In the genomic region with DNA sequence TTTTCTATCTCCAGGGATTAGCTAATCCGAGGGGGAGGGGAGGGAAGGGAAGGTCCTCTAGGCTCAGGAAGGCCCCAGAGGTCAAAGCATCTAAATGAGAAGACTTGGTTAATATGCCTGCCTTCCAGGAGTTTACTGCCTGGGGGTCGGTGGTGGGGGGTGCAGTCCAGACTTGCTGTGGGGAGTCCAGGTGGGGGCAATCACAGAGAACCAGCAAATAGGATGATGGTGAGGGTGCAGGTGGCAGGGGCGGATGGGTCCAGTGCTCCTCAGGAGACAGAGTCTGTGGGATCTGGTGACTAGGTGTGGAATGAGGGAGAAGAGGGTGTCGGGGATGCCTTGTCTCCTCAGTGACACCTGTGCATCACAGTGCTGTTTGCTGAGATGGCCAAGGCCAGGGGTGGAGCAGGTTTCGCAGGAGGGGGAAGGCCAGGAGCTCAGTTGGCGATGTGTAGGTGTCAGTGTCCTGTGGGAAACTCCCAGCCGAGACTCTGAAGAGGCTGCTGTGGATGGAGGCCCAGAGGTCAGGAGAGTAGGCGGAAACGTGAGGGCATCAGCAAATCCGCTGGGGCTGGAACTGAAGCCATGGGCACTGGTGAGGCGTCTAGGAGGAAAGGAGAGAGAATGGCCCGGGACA, we compare ENCODE assay signal across 1 cellular context.
TF ChIP-seq lines count a peak whose summit lies in the region.

No MANE protein-coding gene starts in this region.

TF ChIP-seq in H1, 55 proteins besides CTCF, POLR2A, EP300 and RAD21:
- TF ChIP-seq JUND (IDR thresholded peaks at IDR 0.05; ENCODE audit: low read length), result no peak
- TF ChIP-seq RNF2 (IDR thresholded peaks at IDR 0.05; ENCODE audit: borderline replicate concordance, low read depth, low read length, missing control alignments, poor library complexity, severe bottlenecking), result no peak
- no peak for TF ChIP-seq POU5F1 (IDR thresholded peaks at IDR 0.05; ENCODE audit: low read depth, low read length)
- TF ChIP-seq CHD1 (IDR thresholded peaks at IDR 0.05; ENCODE audit: low read depth, low read length), result no peak
- no peak for TF ChIP-seq BACH1 (IDR thresholded peaks at IDR 0.05; ENCODE audit: low read length)
- TF ChIP-seq BRCA1 (IDR thresholded peaks at IDR 0.05; ENCODE audit: low read depth, low read length), result no peak
- no peak for TF ChIP-seq CHD2 (IDR thresholded peaks at IDR 0.05; ENCODE audit: low read length)
- TF ChIP-seq KDM5A (IDR thresholded peaks at IDR 0.05; ENCODE audit: low read length), result no peak
- TF ChIP-seq SP4 (IDR thresholded peaks at IDR 0.05; ENCODE audit: low read length), result no peak
- TF ChIP-seq, protein P1, sequence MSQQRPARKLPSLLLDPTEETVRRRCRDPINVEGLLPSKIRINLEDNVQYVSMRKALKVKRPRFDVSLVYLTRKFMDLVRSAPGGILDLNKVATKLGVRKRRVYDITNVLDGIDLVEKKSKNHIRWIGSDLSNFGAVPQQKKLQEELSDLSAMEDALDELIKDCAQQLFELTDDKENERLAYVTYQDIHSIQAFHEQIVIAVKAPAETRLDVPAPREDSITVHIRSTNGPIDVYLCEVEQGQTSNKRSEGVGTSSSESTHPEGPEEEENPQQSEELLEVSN (IDR thresholded peaks at IDR 0.05), result no peak
- no peak for TF ChIP-seq TBP (IDR thresholded peaks at IDR 0.05; ENCODE audit: low read depth, low read length)
- TF ChIP-seq ASH2L (IDR thresholded peaks at IDR 0.05; ENCODE audit: low read length), result no peak
- TF ChIP-seq RBBP5 (IDR thresholded peaks at IDR 0.05; ENCODE audit: borderline replicate concordance, low read depth, low read length), result no peak
